Comparison of ENCODE assay signal across 9 cellular contexts in the genomic region with DNA sequence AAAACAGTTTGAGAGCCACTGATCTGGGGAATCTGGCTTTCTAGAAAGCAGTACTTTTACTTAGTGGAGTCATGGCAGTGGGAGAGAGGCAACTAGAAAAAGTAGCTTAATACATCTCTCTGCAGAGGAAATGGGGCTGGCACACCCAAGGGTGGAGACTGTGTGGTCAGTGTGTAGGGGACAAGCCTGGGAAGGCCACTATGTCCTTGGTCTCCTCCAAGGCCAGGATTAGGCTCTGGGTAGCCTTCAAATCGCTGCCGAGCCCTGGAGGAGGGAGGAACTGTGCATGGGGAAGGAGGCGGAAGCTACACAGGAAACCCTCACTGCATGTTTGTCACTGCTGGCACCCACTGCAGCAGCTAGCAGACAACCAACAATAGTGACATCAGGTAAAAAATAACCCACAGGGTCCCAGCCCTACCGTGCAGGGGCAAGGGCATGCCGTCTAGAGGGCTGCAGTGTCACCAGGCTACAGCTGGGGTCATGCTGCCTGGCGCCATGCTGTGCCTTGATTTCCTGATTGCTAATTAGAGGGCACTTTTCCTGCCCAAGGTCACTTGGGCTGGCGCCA. TPM values are rescaled to one million over a fixed set of nuclear protein-coding genes. Genes with fewer than 3 reads are reported as not detected.
DNase-seq lines count a peak whose midpoint lies in the region; ATAC-seq, FAIRE-seq and TF ChIP-seq lines count a peak whose summit lies in the region.
"Had no signal": no experiment of that assay in that cellular context is flagged by ENCODE, and none has a peak within 500 bp of the region (broad histone marks: within the 10 kb centered on the region; RNA-seq: fewer than 3 reads in every experiment).

No MANE protein-coding gene starts in this region.

- TF ChIP-seq POLR2A in GM12892 (IDR thresholded peaks at IDR 0.05; ENCODE audit: low read depth, low read length): no peak
- TF ChIP-seq POLR2A in adrenal gland (IDR thresholded peaks at IDR 0.05): no peak

- no peaks in the 10 kb centered on the region for H3K79me2 ChIP-seq in SU-DHL-6 (ENCODE audit: insufficient read depth, low read length)

- peak overlapping the region; percentile 39 for H3K9ac ChIP-seq in SU-DHL-6 (ENCODE audit: low read length)

- H4K20me1 ChIP-seq in SU-DHL-6 (ENCODE audit: low read depth, low read length): no peaks in the 10 kb centered on the region

- peak overlapping the region; percentile 36 for H3K4me2 ChIP-seq in SU-DHL-6 (ENCODE audit: low read depth, low read length, poor library complexity, severe bottlenecking)

- ATAC-seq in omental fat pad (ENCODE audit: low FRiP score) (peak; percentile 55), GM19035 (IDR thresholded peaks at IDR 0.05; ENCODE audit: unreplicated experiment) (no peak), HG03135 (IDR thresholded peaks at IDR 0.05; ENCODE audit: unreplicated experiment) (no peak), HG02763 (IDR thresholded peaks at IDR 0.05; ENCODE audit: unreplicated experiment) (no peak)

- DNase-seq in GM12892 (ENCODE audit: insufficient read length) (no peak), adrenal gland (peak in 6 of 7 donors; percentile 40 to 70 (median 52)), omental fat pad (ENCODE audit: low spot score) (no peak), SHP77 treated with DMSO at 0.1 percent for 48 hours (lab: John Stamatoyannopoulos, UW) (no peak)

- H3K4me1 ChIP-seq in adrenal gland (replicated peaks in 1 of 2): peaks cover 10 to 17% of the 10 kb centered on the region in 2 donors

- intact Hi-C loops in adrenal gland (cut with DNase I): no loop called here

- no peaks in the 10 kb centered on the region for H3K9me3 ChIP-seq in SU-DHL-6 (ENCODE audit: insufficient read depth, low read length)
- H3K9me3 ChIP-seq in adrenal gland (replicated peaks in 1 of 3): no peaks in the 10 kb centered on the region

- H3K9me2 ChIP-seq in SU-DHL-6 (replicated peaks; ENCODE audit: insufficient read depth, low read length): no peaks in the 10 kb centered on the region

- H3K27ac ChIP-seq in SU-DHL-6 (ENCODE audit: low read depth, low read length) (peak overlapping the region; percentile 33), adrenal gland (peak overlapping the region in 4 of 5 donors; percentile 28 to 79 (median 72))
- H3K27ac ChIP-seq: cardiac muscle cell had no signal

- FAIRE-seq in GM12892 (lab: Jason Lieb, UNC): peak; percentile 40

- H3K4me3 ChIP-seq in SU-DHL-6 (ENCODE audit: insufficient read depth, low read length, poor library complexity, severe bottlenecking) (no peak overlapping the region), adrenal gland (peak overlapping the region in 1 of 4 donors; percentile 25)
- H3K4me3 ChIP-seq: cardiac muscle cell had no signal

- H3K27me3 ChIP-seq in SU-DHL-6 (ENCODE audit: low read length): no peaks in the 10 kb centered on the region
- no peaks in the 10 kb centered on the region for H3K27me3 ChIP-seq in adrenal gland
- H3K27me3 ChIP-seq: cardiac muscle cell had no signal

- WGBS in adrenal gland, 4 donors: 26 to 33% (median 32%) methylated on average over 3 to 7 of the region's 7 CpGs

- H3F3A ChIP-seq in SU-DHL-6 (ENCODE audit: insufficient read depth): no peaks in the 10 kb centered on the region

- H2AFZ ChIP-seq in SU-DHL-6 (ENCODE audit: low read depth, low read length, severe bottlenecking): peak overlapping the region; percentile 87

- TF ChIP-seq CTCF in SU-DHL-6 (IDR thresholded peaks at IDR 0.05; ENCODE audit: insufficient read depth, low read length, poor library complexity, severe bottlenecking): no peak
- TF ChIP-seq CTCF in adrenal gland (IDR thresholded peaks at IDR 0.05): no peak
- TF ChIP-seq CTCF in omental fat pad (IDR thresholded peaks at IDR 0.05): no peak

- H3K36me3 ChIP-seq in SU-DHL-6 (ENCODE audit: low read length) (no peaks in the 10 kb centered on the region), adrenal gland (replicated peaks in 1 of 2) (no peaks in the 10 kb centered on the region)
- H3K36me3 ChIP-seq: cardiac muscle cell had no signal

RNA-seq across cellular contexts. Expression of a gene that starts 34.8 kb away (rescaled TPM):
- polyA plus RNA-seq in GM12892 (2012; ENCODE audit: missing spikeins): 18.2 TPM
- total RNA-seq in adrenal gland: 10 to 100 TPM; 11.2 to 76.4 (median 16.1) TPM
- 10 to 100 TPM in 1 of 3 donors, 1 to 10 TPM in 2; 7.6 to 11.3 (median 8.2) TPM for polyA plus RNA-seq in adrenal gland
- total RNA-seq in omental fat pad: 10 to 100 TPM; 14.4 to 20.6 (median 19.4) TPM

Comparison
In these comparisons a context has a peak if more than half of its experiments do, and no peak if none do; other contexts are left out.
1. DNase-seq: peak in adrenal gland (6 of 7); none in GM12892 (single experiment), omental fat pad (single experiment) and SHP77 treated with DMSO at 0.1 percent for 48 hours (single experiment).